In the genomic region with DNA sequence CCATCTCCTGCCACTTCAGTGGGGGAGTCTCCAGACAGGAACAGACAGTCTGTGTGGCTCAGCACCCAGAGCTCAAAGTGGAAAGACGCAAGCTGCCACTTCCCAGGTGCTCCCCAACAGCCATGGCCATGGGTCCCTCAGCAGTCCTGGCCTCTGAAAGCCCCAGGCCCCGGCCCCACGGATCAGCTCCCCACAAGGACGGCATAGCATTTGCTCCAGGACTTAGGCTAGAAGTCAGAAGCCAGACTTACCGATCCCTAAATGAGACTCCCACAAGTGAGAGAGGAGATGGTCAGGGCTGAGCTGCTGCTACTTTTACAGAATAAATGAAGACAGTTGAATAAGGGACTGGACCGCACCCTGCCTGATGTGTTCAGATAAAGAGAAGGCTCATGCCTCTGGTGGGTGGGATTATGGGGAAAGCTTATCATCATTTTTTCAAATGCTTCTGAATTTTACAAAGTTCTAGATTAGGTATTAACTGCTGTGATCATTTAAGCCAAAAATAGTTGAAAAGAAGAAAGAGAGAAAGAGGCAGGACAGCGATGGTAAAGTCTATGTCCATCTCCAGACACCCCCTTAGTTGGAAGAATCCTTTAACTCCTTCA, we compare ENCODE assay signal across 1 cellular context.
TF ChIP-seq lines count a peak whose summit lies in the region.

No MANE protein-coding gene starts in this region.

TF ChIP-seq in K562, 482 proteins besides CTCF, POLR2A, EP300 and RAD21 (continued from another document and continues in another):
- no peak for TF ChIP-seq ZHX1 (conservative IDR thresholded peaks at IDR 0.05; ENCODE audit: low read length)
- TF ChIP-seq BRF2 (IDR thresholded peaks at IDR 0.05; ENCODE audit: borderline replicate concordance, insufficient read depth, insufficient read length) = no peak
- TF ChIP-seq HNRNPH1 (optimal IDR thresholded peaks at IDR 0.05; ENCODE audit: low read depth, low read length) = no peak
- TF ChIP-seq PHB2 (IDR thresholded peaks at IDR 0.05; ENCODE audit: low read depth) = no peak
- no peak for TF ChIP-seq ZFP36 (IDR thresholded peaks at IDR 0.05; ENCODE audit: low read depth, low read length, partially characterized antibody)
- no peak for TF ChIP-seq CREBBP (IDR thresholded peaks at IDR 0.05; ENCODE audit: low read depth, low read length)
- TF ChIP-seq PHF8 (IDR thresholded peaks at IDR 0.05; ENCODE audit: borderline replicate concordance, low read length) = peak; percentile 17; the same call in 1 of the 2 replicates
- no peak for TF ChIP-seq LARP7 (IDR thresholded peaks at IDR 0.05)
- TF ChIP-seq SP2 (IDR thresholded peaks at IDR 0.05; ENCODE audit: extremely low read depth, low read depth, low read length, poor library complexity, severe bottlenecking) = no peak
- no peak for TF ChIP-seq JUNB (CRISPR knock-in tag; conservative IDR thresholded peaks at IDR 0.05)
- TF ChIP-seq MAFG (tag; conservative IDR thresholded peaks at IDR 0.05) = no peak
- TF ChIP-seq MLX (CRISPR knock-in tag; conservative IDR thresholded peaks at IDR 0.05) = no peak
- TF ChIP-seq ZFP91 (CRISPR knock-in tag; IDR thresholded peaks at IDR 0.05) = no peak
- TF ChIP-seq CCNT2 (IDR thresholded peaks at IDR 0.05; ENCODE audit: borderline replicate concordance, extremely low read depth, insufficient read length, low read depth, low read length) = peak; percentile 64
- TF ChIP-seq, protein P1, sequence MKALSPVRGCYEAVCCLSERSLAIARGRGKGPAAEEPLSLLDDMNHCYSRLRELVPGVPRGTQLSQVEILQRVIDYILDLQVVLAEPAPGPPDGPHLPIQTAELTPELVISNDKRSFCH (CRISPR knock-in tag; IDR thresholded peaks at IDR 0.05) = no peak
- TF ChIP-seq, protein P1 (tag; IDR thresholded peaks at IDR 0.05) = no peak
- TF ChIP-seq, protein P2, sequence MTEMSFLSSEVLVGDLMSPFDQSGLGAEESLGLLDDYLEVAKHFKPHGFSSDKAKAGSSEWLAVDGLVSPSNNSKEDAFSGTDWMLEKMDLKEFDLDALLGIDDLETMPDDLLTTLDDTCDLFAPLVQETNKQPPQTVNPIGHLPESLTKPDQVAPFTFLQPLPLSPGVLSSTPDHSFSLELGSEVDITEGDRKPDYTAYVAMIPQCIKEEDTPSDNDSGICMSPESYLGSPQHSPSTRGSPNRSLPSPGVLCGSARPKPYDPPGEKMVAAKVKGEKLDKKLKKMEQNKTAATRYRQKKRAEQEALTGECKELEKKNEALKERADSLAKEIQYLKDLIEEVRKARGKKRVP (CRISPR knock-in tag; IDR thresholded peaks at IDR 0.05) = no peak
- peak; percentile 93 for TF ChIP-seq CBFA2T3 (IDR thresholded peaks at IDR 0.05)
- TF ChIP-seq SETDB1 (IDR thresholded peaks at IDR 0.05; ENCODE audit: low read length) = no peak
- TF ChIP-seq NR3C1 (CRISPR knock-in tag; IDR thresholded peaks at IDR 0.05) = no peak
- no peak for TF ChIP-seq SMAD1 (IDR thresholded peaks at IDR 0.05; ENCODE audit: low read depth, low read length, partially characterized antibody)
- no peak for TF ChIP-seq ZNF644 (tag; IDR thresholded peaks at IDR 0.05; ENCODE audit: low read depth)
- TF ChIP-seq, protein P3, sequence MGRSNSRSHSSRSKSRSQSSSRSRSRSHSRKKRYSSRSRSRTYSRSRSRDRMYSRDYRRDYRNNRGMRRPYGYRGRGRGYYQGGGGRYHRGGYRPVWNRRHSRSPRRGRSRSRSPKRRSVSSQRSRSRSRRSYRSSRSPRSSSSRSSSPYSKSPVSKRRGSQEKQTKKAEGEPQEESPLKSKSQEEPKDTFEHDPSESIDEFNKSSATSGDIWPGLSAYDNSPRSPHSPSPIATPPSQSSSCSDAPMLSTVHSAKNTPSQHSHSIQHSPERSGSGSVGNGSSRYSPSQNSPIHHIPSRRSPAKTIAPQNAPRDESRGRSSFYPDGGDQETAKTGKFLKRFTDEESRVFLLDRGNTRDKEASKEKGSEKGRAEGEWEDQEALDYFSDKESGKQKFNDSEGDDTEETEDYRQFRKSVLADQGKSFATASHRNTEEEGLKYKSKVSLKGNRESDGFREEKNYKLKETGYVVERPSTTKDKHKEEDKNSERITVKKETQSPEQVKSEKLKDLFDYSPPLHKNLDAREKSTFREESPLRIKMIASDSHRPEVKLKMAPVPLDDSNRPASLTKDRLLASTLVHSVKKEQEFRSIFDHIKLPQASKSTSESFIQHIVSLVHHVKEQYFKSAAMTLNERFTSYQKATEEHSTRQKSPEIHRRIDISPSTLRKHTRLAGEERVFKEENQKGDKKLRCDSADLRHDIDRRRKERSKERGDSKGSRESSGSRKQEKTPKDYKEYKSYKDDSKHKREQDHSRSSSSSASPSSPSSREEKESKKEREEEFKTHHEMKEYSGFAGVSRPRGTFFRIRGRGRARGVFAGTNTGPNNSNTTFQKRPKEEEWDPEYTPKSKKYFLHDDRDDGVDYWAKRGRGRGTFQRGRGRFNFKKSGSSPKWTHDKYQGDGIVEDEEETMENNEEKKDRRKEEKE (IDR thresholded peaks at IDR 0.05; ENCODE audit: borderline replicate concordance in 1 of 2, control insufficient read depth in 1 of 2, low read depth in 2 of 2, low read length in 1 of 2) = peak in 1 of 2 experiments; percentile 53; a peak in 1 of 4 replicates
- TF ChIP-seq POLR3G (IDR thresholded peaks at IDR 0.05; ENCODE audit: extremely low read depth, insufficient read length, insufficient replicate concordance) = no peak
- peak; percentile 69 for TF ChIP-seq GATAD2B (IDR thresholded peaks at IDR 0.05; ENCODE audit: borderline replicate concordance)
- TF ChIP-seq ZNF551 (CRISPR knock-in tag; IDR thresholded peaks at IDR 0.05) = no peak
- no peak for TF ChIP-seq ZNF780A (CRISPR knock-in tag; IDR thresholded peaks at IDR 0.05)
- TF ChIP-seq PCBP2 (IDR thresholded peaks at IDR 0.05; ENCODE audit: low read depth, low read length, poor library complexity, severe bottlenecking) = no peak
- TF ChIP-seq RBM15 (IDR thresholded peaks at IDR 0.05; ENCODE audit: insufficient read depth, low read length) = no peak
- no peak for TF ChIP-seq L3MBTL2 (IDR thresholded peaks at IDR 0.05)
- no peak for TF ChIP-seq PYGO2 (tag; IDR thresholded peaks at IDR 0.05)
- no peak for TF ChIP-seq ELF1 (tag; IDR thresholded peaks at IDR 0.05)
- TF ChIP-seq, protein P4, sequence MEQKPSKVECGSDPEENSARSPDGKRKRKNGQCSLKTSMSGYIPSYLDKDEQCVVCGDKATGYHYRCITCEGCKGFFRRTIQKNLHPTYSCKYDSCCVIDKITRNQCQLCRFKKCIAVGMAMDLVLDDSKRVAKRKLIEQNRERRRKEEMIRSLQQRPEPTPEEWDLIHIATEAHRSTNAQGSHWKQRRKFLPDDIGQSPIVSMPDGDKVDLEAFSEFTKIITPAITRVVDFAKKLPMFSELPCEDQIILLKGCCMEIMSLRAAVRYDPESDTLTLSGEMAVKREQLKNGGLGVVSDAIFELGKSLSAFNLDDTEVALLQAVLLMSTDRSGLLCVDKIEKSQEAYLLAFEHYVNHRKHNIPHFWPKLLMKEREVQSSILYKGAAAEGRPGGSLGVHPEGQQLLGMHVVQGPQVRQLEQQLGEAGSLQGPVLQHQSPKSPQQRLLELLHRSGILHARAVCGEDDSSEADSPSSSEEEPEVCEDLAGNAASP (IDR thresholded peaks at IDR 0.05) = no peak
- no peak for TF ChIP-seq CHD2 (IDR thresholded peaks at IDR 0.05; ENCODE audit: low read depth, low read length)
- TF ChIP-seq ZBTB17 (CRISPR knock-in tag; IDR thresholded peaks at IDR 0.05) = peak; percentile 58; the same call in 1 of the 2 replicates
- no peak for TF ChIP-seq STAT6 (CRISPR knock-in tag; IDR thresholded peaks at IDR 0.05)
- TF ChIP-seq STAG1 (CRISPR knock-in tag; IDR thresholded peaks at IDR 0.05; ENCODE audit: borderline replicate concordance) = no peak
- TF ChIP-seq, protein P5, sequence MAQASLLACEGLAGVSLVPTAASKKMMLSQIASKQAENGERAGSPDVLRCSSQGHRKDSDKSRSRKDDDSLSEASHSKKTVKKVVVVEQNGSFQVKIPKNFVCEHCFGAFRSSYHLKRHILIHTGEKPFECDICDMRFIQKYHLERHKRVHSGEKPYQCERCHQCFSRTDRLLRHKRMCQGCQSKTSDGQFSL (CRISPR knock-in tag; IDR thresholded peaks at IDR 0.05) = no peak
- TF ChIP-seq, protein P5 (tag; IDR thresholded peaks at IDR 0.05) = no peak
- no peak for TF ChIP-seq ZNF449 (CRISPR knock-in tag; IDR thresholded peaks at IDR 0.05)
- TF ChIP-seq ZNF444 (CRISPR knock-in tag; IDR thresholded peaks at IDR 0.05) = no peak
- no peak for TF ChIP-seq ZNF121 (CRISPR knock-in tag; conservative IDR thresholded peaks at IDR 0.05)
